In the genomic region with DNA sequence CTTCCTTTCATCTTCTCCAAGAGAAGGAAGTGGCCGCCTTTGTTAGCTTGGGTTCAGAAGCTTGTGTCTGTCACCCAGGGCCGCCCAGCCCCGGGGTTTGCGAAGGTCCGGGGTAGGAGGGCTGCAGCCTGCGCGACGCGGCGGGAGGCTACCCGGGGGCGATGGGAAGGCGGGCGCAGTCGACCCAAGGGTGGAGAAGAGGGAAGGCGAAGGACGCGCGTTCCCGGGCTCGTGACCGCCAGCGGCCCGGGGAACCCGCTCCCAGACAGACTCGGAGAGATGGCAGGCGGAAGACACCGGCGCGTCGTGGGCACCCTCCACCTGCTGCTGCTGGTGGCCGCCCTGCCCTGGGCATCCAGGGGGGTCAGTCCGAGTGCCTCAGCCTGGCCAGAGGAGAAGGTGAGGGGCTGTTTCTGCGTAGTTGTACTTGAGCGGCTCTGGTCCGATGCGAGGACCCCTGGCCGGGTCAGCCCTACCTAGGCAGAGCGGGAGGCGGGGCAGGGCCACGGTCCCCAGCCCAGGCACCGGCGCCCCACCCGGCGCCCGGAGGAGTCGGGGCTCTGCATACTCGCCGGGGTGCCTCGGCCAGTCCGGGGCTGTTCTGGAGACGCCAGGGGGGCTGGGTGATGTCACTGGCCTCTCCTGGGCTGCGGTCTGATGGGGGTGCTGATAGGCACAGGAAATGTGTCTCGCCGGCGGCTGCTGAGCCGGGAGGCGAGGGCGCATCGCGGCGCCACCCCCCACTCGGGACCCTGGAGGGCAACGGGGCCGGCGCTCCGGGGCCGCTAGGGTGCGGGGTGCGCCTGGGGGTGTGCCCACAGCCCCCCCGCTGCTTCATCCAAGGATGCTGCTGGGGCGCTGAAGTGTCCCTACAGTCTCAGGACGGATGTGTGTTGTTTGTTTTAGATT, we compare ENCODE assay signal across 1 cellular context.
TF ChIP-seq lines count a peak whose summit lies in the region.

A gene (plus strand): TSS at position 178 of the 909 bp plus-strand sequence. CDS start 102 bp downstream, at position 280.

TF ChIP-seq in HepG2, 621 proteins besides CTCF, POLR2A, EP300 and RAD21 (continued from another document and continues in another):
- TF ChIP-seq, protein P1, sequence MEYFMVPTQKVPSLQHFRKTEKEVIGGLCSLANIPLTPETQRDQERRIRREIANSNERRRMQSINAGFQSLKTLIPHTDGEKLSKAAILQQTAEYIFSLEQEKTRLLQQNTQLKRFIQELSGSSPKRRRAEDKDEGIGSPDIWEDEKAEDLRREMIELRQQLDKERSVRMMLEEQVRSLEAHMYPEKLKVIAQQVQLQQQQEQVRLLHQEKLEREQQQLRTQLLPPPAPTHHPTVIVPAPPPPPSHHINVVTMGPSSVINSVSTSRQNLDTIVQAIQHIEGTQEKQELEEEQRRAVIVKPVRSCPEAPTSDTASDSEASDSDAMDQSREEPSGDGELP (IDR thresholded peaks at IDR 0.05; ENCODE audit: borderline replicate concordance, low read depth): no peak
- no peak for TF ChIP-seq SP140L (CRISPR knock-in tag; IDR thresholded peaks at IDR 0.05; ENCODE audit: borderline replicate concordance)
- TF ChIP-seq, protein P2, sequence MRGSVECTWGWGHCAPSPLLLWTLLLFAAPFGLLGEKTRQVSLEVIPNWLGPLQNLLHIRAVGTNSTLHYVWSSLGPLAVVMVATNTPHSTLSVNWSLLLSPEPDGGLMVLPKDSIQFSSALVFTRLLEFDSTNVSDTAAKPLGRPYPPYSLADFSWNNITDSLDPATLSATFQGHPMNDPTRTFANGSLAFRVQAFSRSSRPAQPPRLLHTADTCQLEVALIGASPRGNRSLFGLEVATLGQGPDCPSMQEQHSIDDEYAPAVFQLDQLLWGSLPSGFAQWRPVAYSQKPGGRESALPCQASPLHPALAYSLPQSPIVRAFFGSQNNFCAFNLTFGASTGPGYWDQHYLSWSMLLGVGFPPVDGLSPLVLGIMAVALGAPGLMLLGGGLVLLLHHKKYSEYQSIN (CRISPR knock-in tag; IDR thresholded peaks at IDR 0.05; ENCODE audit: borderline replicate concordance): no peak
- TF ChIP-seq ELF4 (CRISPR knock-in tag; IDR thresholded peaks at IDR 0.05; ENCODE audit: borderline replicate concordance): no peak
- TF ChIP-seq HNRNPLL (IDR thresholded peaks at IDR 0.05; ENCODE audit: low read depth, low read length, poor library complexity, severe bottlenecking): peak; percentile 45
- peak; percentile 62 for TF ChIP-seq ARNT2 (CRISPR knock-in tag; IDR thresholded peaks at IDR 0.05; ENCODE audit: low read depth)
- TF ChIP-seq, protein P3, sequence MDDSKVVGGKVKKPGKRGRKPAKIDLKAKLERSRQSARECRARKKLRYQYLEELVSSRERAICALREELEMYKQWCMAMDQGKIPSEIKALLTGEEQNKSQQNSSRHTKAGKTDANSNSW (CRISPR knock-in tag; IDR thresholded peaks at IDR 0.05; ENCODE audit: borderline replicate concordance): 0 out of 2 replicates have a peak, but pooled peaks have one; percentile 31
- TF ChIP-seq RFXANK (CRISPR knock-in tag; IDR thresholded peaks at IDR 0.05): no peak
- TF ChIP-seq HMGA1 (CRISPR knock-in tag; conservative IDR thresholded peaks at IDR 0.05): no peak
- TF ChIP-seq FOSL2 (CRISPR knock-in tag; IDR thresholded peaks at IDR 0.05): no peak
- TF ChIP-seq ZNF33B (CRISPR knock-in tag; IDR thresholded peaks at IDR 0.05): no peak
- TF ChIP-seq GATAD2A (CRISPR knock-in tag; IDR thresholded peaks at IDR 0.05): no peak
- TF ChIP-seq, protein P4, sequence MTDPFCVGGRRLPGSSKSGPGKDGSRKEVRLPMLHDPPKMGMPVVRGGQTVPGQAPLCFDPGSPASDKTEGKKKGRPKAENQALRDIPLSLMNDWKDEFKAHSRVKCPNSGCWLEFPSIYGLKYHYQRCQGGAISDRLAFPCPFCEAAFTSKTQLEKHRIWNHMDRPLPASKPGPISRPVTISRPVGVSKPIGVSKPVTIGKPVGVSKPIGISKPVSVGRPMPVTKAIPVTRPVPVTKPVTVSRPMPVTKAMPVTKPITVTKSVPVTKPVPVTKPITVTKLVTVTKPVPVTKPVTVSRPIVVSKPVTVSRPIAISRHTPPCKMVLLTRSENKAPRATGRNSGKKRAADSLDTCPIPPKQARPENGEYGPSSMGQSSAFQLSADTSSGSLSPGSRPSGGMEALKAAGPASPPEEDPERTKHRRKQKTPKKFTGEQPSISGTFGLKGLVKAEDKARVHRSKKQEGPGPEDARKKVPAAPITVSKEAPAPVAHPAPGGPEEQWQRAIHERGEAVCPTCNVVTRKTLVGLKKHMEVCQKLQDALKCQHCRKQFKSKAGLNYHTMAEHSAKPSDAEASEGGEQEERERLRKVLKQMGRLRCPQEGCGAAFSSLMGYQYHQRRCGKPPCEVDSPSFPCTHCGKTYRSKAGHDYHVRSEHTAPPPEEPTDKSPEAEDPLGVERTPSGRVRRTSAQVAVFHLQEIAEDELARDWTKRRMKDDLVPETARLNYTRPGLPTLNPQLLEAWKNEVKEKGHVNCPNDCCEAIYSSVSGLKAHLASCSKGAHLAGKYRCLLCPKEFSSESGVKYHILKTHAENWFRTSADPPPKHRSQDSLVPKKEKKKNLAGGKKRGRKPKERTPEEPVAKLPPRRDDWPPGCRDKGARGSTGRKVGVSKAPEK (CRISPR knock-in tag; IDR thresholded peaks at IDR 0.05; ENCODE audit: borderline replicate concordance): no peak
- no peak for TF ChIP-seq PRPF4 (IDR thresholded peaks at IDR 0.05; ENCODE audit: low read depth, low read length, poor library complexity, severe bottlenecking)
- no peak for TF ChIP-seq ZNF891 (CRISPR knock-in tag; IDR thresholded peaks at IDR 0.05)
- 0 out of 2 replicates have a peak, but pooled peaks have one; percentile 19 for TF ChIP-seq FOXC1 (CRISPR knock-in tag; IDR thresholded peaks at IDR 0.05; ENCODE audit: borderline replicate concordance)
- TF ChIP-seq ELF1 (CRISPR knock-in tag; IDR thresholded peaks at IDR 0.05): 0 out of 2 replicates have a peak, but pooled peaks have one; percentile 20
- no peak for TF ChIP-seq ZNF331 (CRISPR knock-in tag; IDR thresholded peaks at IDR 0.05)
- TF ChIP-seq ZNF20 (CRISPR knock-in tag; IDR thresholded peaks at IDR 0.05): no peak
- TF ChIP-seq, protein P5, sequence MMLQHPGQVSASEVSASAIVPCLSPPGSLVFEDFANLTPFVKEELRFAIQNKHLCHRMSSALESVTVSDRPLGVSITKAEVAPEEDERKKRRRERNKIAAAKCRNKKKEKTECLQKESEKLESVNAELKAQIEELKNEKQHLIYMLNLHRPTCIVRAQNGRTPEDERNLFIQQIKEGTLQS (CRISPR knock-in tag; IDR thresholded peaks at IDR 0.05): no peak
- TF ChIP-seq, protein P6, sequence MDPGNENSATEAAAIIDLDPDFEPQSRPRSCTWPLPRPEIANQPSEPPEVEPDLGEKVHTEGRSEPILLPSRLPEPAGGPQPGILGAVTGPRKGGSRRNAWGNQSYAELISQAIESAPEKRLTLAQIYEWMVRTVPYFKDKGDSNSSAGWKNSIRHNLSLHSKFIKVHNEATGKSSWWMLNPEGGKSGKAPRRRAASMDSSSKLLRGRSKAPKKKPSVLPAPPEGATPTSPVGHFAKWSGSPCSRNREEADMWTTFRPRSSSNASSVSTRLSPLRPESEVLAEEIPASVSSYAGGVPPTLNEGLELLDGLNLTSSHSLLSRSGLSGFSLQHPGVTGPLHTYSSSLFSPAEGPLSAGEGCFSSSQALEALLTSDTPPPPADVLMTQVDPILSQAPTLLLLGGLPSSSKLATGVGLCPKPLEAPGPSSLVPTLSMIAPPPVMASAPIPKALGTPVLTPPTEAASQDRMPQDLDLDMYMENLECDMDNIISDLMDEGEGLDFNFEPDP (CRISPR knock-in tag; conservative IDR thresholded peaks at IDR 0.05): no peak
- TF ChIP-seq ATF7-NPFF (CRISPR knock-in tag; IDR thresholded peaks at IDR 0.05; ENCODE audit: low read depth): peak; percentile 74; the same call in 1 of the 2 replicates
- TF ChIP-seq, protein P7, sequence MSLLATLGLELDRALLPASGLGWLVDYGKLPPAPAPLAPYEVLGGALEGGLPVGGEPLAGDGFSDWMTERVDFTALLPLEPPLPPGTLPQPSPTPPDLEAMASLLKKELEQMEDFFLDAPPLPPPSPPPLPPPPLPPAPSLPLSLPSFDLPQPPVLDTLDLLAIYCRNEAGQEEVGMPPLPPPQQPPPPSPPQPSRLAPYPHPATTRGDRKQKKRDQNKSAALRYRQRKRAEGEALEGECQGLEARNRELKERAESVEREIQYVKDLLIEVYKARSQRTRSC (CRISPR knock-in tag; IDR thresholded peaks at IDR 0.05; ENCODE audit: low read depth): no peak
- no peak for TF ChIP-seq SCMH1 (CRISPR knock-in tag; IDR thresholded peaks at IDR 0.05; ENCODE audit: borderline replicate concordance)
- TF ChIP-seq, protein P8, sequence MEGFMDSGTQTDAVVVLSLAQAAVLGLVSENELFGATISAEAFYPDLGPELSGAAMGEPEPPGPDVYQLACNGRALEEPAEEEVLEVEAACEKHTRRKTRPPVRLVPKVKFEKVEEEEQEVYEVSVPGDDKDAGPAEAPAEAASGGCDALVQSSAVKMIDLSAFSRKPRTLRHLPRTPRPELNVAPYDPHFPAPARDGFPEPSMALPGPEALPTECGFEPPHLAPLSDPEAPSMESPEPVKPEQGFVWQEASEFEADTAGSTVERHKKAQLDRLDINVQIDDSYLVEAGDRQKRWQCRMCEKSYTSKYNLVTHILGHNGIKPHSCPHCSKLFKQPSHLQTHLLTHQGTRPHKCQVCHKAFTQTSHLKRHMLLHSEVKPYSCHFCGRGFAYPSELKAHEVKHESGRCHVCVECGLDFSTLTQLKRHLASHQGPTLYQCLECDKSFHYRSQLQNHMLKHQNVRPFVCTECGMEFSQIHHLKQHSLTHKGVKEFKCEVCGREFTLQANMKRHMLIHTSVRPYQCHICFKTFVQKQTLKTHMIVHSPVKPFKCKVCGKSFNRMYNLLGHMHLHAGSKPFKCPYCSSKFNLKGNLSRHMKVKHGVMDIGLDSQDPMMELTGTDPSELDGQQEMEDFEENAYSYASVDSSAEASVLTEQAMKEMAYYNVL (CRISPR knock-in tag; IDR thresholded peaks at IDR 0.05; ENCODE audit: borderline replicate concordance): no peak
- no peak for TF ChIP-seq TBX3 (IDR thresholded peaks at IDR 0.05; ENCODE audit: borderline replicate concordance)
- TF ChIP-seq ZNF496 (CRISPR knock-in tag; IDR thresholded peaks at IDR 0.05; ENCODE audit: insufficient replicate concordance): no peak
- no peak for TF ChIP-seq MAFF (IDR thresholded peaks at IDR 0.05; ENCODE audit: low read depth, low read length)
- TF ChIP-seq, protein P9, sequence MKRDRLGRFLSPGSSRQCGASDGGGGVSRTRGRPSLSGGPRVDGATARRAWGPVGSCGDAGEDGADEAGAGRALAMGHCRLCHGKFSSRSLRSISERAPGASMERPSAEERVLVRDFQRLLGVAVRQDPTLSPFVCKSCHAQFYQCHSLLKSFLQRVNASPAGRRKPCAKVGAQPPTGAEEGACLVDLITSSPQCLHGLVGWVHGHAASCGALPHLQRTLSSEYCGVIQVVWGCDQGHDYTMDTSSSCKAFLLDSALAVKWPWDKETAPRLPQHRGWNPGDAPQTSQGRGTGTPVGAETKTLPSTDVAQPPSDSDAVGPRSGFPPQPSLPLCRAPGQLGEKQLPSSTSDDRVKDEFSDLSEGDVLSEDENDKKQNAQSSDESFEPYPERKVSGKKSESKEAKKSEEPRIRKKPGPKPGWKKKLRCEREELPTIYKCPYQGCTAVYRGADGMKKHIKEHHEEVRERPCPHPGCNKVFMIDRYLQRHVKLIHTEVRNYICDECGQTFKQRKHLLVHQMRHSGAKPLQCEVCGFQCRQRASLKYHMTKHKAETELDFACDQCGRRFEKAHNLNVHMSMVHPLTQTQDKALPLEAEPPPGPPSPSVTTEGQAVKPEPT (CRISPR knock-in tag; IDR thresholded peaks at IDR 0.05; ENCODE audit: low read depth): no peak
- TF ChIP-seq ZFAT (CRISPR knock-in tag; conservative IDR thresholded peaks at IDR 0.05): no peak
- no peak for TF ChIP-seq ZNF101 (CRISPR knock-in tag; IDR thresholded peaks at IDR 0.05; ENCODE audit: borderline replicate concordance, low read depth)
- 0 out of 2 replicates have a peak, but pooled peaks have one; percentile 19 for TF ChIP-seq HOXA5 (CRISPR knock-in tag; IDR thresholded peaks at IDR 0.05)
- no peak for TF ChIP-seq TCF12 (IDR thresholded peaks at IDR 0.05)
- TF ChIP-seq TCF12 (CRISPR knock-in tag; IDR thresholded peaks at IDR 0.05): no peak
- TF ChIP-seq, protein P10, sequence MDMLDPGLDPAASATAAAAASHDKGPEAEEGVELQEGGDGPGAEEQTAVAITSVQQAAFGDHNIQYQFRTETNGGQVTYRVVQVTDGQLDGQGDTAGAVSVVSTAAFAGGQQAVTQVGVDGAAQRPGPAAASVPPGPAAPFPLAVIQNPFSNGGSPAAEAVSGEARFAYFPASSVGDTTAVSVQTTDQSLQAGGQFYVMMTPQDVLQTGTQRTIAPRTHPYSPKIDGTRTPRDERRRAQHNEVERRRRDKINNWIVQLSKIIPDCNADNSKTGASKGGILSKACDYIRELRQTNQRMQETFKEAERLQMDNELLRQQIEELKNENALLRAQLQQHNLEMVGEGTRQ (IDR thresholded peaks at IDR 0.05; ENCODE audit: low read depth, low read length): no peak
- TF ChIP-seq, protein P10 (CRISPR knock-in tag; IDR thresholded peaks at IDR 0.05; ENCODE audit: borderline replicate concordance): no peak
- TF ChIP-seq FOXK1 (CRISPR knock-in tag; IDR thresholded peaks at IDR 0.05; ENCODE audit: borderline replicate concordance, low read depth): no peak
- TF ChIP-seq, protein P11, sequence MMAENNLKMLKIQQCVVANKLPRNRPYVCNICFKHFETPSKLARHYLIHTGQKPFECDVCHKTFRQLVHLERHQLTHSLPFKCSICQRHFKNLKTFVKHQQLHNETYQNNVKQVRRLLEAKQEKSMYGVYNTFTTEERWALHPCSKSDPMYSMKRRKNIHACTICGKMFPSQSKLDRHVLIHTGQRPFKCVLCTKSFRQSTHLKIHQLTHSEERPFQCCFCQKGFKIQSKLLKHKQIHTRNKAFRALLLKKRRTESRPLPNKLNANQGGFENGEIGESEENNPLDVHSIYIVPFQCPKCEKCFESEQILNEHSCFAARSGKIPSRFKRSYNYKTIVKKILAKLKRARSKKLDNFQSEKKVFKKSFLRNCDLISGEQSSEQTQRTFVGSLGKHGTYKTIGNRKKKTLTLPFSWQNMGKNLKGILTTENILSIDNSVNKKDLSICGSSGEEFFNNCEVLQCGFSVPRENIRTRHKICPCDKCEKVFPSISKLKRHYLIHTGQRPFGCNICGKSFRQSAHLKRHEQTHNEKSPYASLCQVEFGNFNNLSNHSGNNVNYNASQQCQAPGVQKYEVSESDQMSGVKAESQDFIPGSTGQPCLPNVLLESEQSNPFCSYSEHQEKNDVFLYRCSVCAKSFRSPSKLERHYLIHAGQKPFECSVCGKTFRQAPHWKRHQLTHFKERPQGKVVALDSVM (CRISPR knock-in tag; IDR thresholded peaks at IDR 0.05): no peak
- no peak for TF ChIP-seq ZNF570 (CRISPR knock-in tag; IDR thresholded peaks at IDR 0.05; ENCODE audit: borderline replicate concordance)
- no peak for TF ChIP-seq GABPA (IDR thresholded peaks at IDR 0.05; ENCODE audit: low read depth, low read length)
- TF ChIP-seq GABPA (CRISPR knock-in tag; IDR thresholded peaks at IDR 0.05; ENCODE audit: low read depth): no peak
- no peak for TF ChIP-seq MED1 (CRISPR knock-in tag; IDR thresholded peaks at IDR 0.05)
- TF ChIP-seq ZNF782 (CRISPR knock-in tag; IDR thresholded peaks at IDR 0.05; ENCODE audit: borderline replicate concordance): no peak
